In genomic region chr5:104452554-104452953, GRCh38 we compare ENCODE assay signal across 15 cellular contexts.
DNase-seq lines count a peak whose midpoint lies in the region; TF ChIP-seq lines count a peak whose summit lies in the region.
"Had no signal": no experiment of that assay in that cellular context is flagged by ENCODE, and none has a peak within 500 bp of the region (broad histone marks: within the 10 kb centered on the region; RNA-seq: fewer than 3 reads in every experiment).

No MANE protein-coding gene starts in this region.

- peaks cover 12% of the 10 kb centered on the region for H3K36me3 Mint-ChIP-seq in glutamatergic neuron (ENCODE audit: unreplicated experiment)
- H3K36me3 Mint-ChIP-seq: CD4-positive, CD25-positive, alpha-beta regulatory T cell had no signal

- peak overlapping the region; percentile 51 for H2AFZ ChIP-seq in parathyroid adenoma

- no peaks in the 10 kb centered on the region for H3K36me3 ChIP-seq in NT2/D1 (ENCODE audit: insufficient read depth, insufficient read length, low read length)
- no peaks in the 10 kb centered on the region for H3K36me3 ChIP-seq in parathyroid adenoma (ENCODE audit: control insufficient read depth, insufficient read depth, low read length)

- no peaks in the 10 kb centered on the region for H3K9me3 ChIP-seq in NT2/D1 (ENCODE audit: insufficient read depth, low read length)
- no peaks in the 10 kb centered on the region for H3K9me3 ChIP-seq in parathyroid adenoma (ENCODE audit: control insufficient read depth, low read length)

- no peaks in the 10 kb centered on the region for H3K79me2 ChIP-seq in parathyroid adenoma

- H3K4me3 ChIP-seq in NT2/D1 (ENCODE audit: insufficient read length, low read depth) (peak overlapping the region; percentile 26), parathyroid adenoma (ENCODE audit: low read depth, low read length) (no peak overlapping the region)

- H3K9me3 Mint-ChIP-seq in glutamatergic neuron (ENCODE audit: unreplicated experiment): peaks cover 4% of the 10 kb centered on the region

- no peak for TF ChIP-seq CTCF in glutamatergic neuron (IDR thresholded peaks at IDR 0.05; ENCODE audit: partially characterized antibody, unreplicated experiment)
- no peak for TF ChIP-seq CTCF in parathyroid adenoma (IDR thresholded peaks at IDR 0.05)

- no peak overlapping the region for H3K27ac ChIP-seq in parathyroid adenoma

- H3K4me1 Mint-ChIP-seq in glutamatergic neuron (ENCODE audit: low read depth, unreplicated experiment): peaks cover 2% of the 10 kb centered on the region
- H3K4me1 Mint-ChIP-seq: CD4-positive, CD25-positive, alpha-beta regulatory T cell had no signal

- DNase-seq in ELF-1 (ENCODE audit: low read depth, low spot score) (peak; percentile 46), NT2/D1 (ENCODE audit: low read depth, low spot score) (no peak), glutamatergic neuron (no peak), DMS79 (lab: John Stamatoyannopoulos, UW) (no peak), kidney glomerular epithelial cell (lab: John Stamatoyannopoulos, UW) (no peak)
- DNase-seq in activated naive CD4-positive, alpha-beta T cell (lab: John Stamatoyannopoulos, UW): no peak
- DNase-seq in activated CD4-positive, alpha-beta T cell treated with anti-CD3 and anti-CD28 coated beads, Interleukin-2, amount 50 U/mL, for 48 hours: no peak
- DNase-seq: Calu3; CD4-positive, CD25-positive, alpha-beta regulatory T cell; DND-41; HCEC 1CT; NCI-H1048; NCI-H187; NCI-H69 had no signal

- H3K4me2 ChIP-seq in parathyroid adenoma (ENCODE audit: low read length): no peak overlapping the region

- H3K4me1 ChIP-seq in NT2/D1 (ENCODE audit: insufficient read depth, insufficient read length) (no peaks in the 10 kb centered on the region), parathyroid adenoma (peaks cover 3% of the 10 kb centered on the region)

- H3K27ac Mint-ChIP-seq in glutamatergic neuron (ENCODE audit: unreplicated experiment): peak overlapping the region; percentile 79
- H3K27ac Mint-ChIP-seq: CD4-positive, CD25-positive, alpha-beta regulatory T cell had no signal

- H3K27me3 ChIP-seq in NT2/D1 (ENCODE audit: insufficient read depth, insufficient read length): no peaks in the 10 kb centered on the region
- no peaks in the 10 kb centered on the region for H3K27me3 ChIP-seq in parathyroid adenoma (ENCODE audit: control insufficient read depth, insufficient read depth, low read length)

- no peaks in the 10 kb centered on the region for H3K27me3 Mint-ChIP-seq in glutamatergic neuron (ENCODE audit: unreplicated experiment)
- H3K27me3 Mint-ChIP-seq: CD4-positive, CD25-positive, alpha-beta regulatory T cell had no signal

- H3K4me3 Mint-ChIP-seq in glutamatergic neuron (ENCODE audit: unreplicated experiment): peak overlapping the region; percentile 72
- H3K4me3 Mint-ChIP-seq: CD4-positive, CD25-positive, alpha-beta regulatory T cell had no signal

- H3K9ac ChIP-seq in NT2/D1 (ENCODE audit: insufficient read length, low read depth) (peak overlapping the region; percentile 17), parathyroid adenoma (no peak overlapping the region)
